In the genomic region with DNA sequence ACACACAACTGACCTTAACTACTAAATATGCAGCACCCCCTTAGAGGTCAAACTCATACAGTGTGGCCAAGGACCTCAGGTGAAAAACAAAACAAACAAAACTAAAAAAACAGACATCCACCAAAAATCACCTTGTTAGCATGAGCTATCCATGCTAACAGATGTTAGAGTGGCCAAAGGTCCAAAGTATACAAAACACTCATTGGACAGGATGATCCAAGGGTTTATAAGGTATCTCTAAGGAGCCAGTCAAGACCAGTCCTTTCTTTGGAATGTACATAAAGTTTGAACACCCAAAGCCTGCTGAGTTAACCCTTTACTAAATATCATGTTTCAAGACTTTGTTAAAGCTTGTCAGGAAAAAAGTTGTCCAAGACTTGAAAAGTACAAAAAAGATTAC, we compare ENCODE assay signal across 24 cellular contexts. TPM values are rescaled to one million over a fixed set of nuclear protein-coding genes. Genes with fewer than 3 reads are reported as not detected.
DNase-seq lines count a peak whose midpoint lies in the region; ATAC-seq lines count a peak whose summit lies in the region.
"Had no signal": no experiment of that assay in that cellular context is flagged by ENCODE, and none has a peak within 500 bp of the region (broad histone marks: within the 10 kb centered on the region; RNA-seq: fewer than 3 reads in every experiment).

No MANE protein-coding gene starts in this region.

- no peak for DNase-seq in activated CD4-positive, alpha-beta T cell treated with anti-CD3 and anti-CD28 coated beads for 36 hours
- DNase-seq in activated CD4-positive, alpha-beta T cell treated with anti-CD3 and anti-CD28 coated beads for 1 hour = no peak
- DNase-seq in CD4-positive, alpha-beta memory T cell = no peak
- no peak for DNase-seq in activated naive CD8-positive, alpha-beta T cell treated with anti-CD3 and anti-CD28 coated beads for 36 hours
- no peak for DNase-seq in naive thymus-derived CD8-positive, alpha-beta T cell
- no peak for DNase-seq in stimulated activated CD4-positive, alpha-beta T cell treated with anti-CD3 and anti-CD28 coated beads, Interleukin-2, amount 100 ng/mL, for 24 hours
- DNase-seq in stimulated activated CD4-positive, alpha-beta T cell treated with anti-CD3 and anti-CD28 coated beads, Interleukin-1b, Interleukin-23, amount 100 ng/mL, for 48 hours = no peak
- DNase-seq: AML-193, COR-L47, DND-41, H7, Karpas-422, MV-4-11, NCI-H1105 treated with DMSO at 0.1 percent for 48 hours, NCI-H2081 treated with DMSO at 0.1 percent for 48 hours, NCI-H2171 treated with DMSO at 0.1 percent for 48 hours, NCI-H526, OCI-M1, SJCRH30 had no signal

- intact Hi-C loops in activated CD4-positive, alpha-beta T cell treated with anti-CD3 and anti-CD28 coated beads for 36 hours (cut with DNase I, micrococcal nuclease) = no loop called here
- intact Hi-C loops in CD4-positive, alpha-beta memory T cell (cut with micrococcal nuclease) = no loop called here

- H3K27ac ChIP-seq in CD4-positive, alpha-beta memory T cell (ENCODE audit: low read depth, low read length) = peak overlapping the region; percentile 6
- H3K27ac ChIP-seq: C4-2B, SJCRH30 had no signal

- no peak for ATAC-seq in activated CD4-positive, alpha-beta T cell treated with anti-CD3 and anti-CD28 coated beads for 36 hours
- ATAC-seq in naive thymus-derived CD8-positive, alpha-beta T cell = no peak
- ATAC-seq: GM12878 had no signal

- CTCF ChIA-PET in activated CD4-positive, alpha-beta T cell treated with anti-CD3 and anti-CD28 coated beads for 36 hours (lab: Charles Lee) = interaction anchor here (1.4 to 5.4 kb wide), 4 partner anchors 10 to 15 kb away, joined by 3 to 34 read pairs (median 6); no protein-coding TSS in a partner anchor
- CTCF ChIA-PET in CD4-positive, alpha-beta memory T cell (lab: Charles Lee; ENCODE audit: partially characterized antibody) = interaction anchor here (3.0 kb wide), 1 partner anchor 10 kb away, joined by 14 read pairs; no protein-coding TSS in a partner anchor

- POLR2A ChIA-PET in activated CD4-positive, alpha-beta T cell treated with anti-CD3 and anti-CD28 coated beads for 36 hours (lab: Charles Lee) = no interaction called here
- POLR2A ChIA-PET in CD4-positive, alpha-beta memory T cell (lab: Charles Lee; ENCODE audit: partially characterized antibody) = no interaction called here
- POLR2A ChIA-PET in naive thymus-derived CD8-positive, alpha-beta T cell (lab: Charles Lee) = no interaction called here

- peaks cover 18% of the 10 kb centered on the region for H3K36me3 ChIP-seq in CD4-positive, alpha-beta memory T cell (ENCODE audit: insufficient read depth, low read length)
- H3K36me3 ChIP-seq: SJCRH30 had no signal

- H3K4me3 ChIP-seq in CD4-positive, alpha-beta memory T cell (ENCODE audit: low read length in 2 of 2) = no peak overlapping the region
- H3K4me3 ChIP-seq: GM12878, SJCRH30 had no signal

- H3K36me3 Mint-ChIP-seq in activated CD4-positive, alpha-beta T cell treated with anti-CD3 and anti-CD28 coated beads for 36 hours (ENCODE audit: low read depth) = peaks cover 20% of the 10 kb centered on the region
- peaks cover 39 to 44% of the 10 kb centered on the region in 2 donors for H3K36me3 Mint-ChIP-seq in CD4-positive, alpha-beta memory T cell
- H3K36me3 Mint-ChIP-seq in activated naive CD8-positive, alpha-beta T cell treated with anti-CD3 and anti-CD28 coated beads for 36 hours = peaks cover 51% of the 10 kb centered on the region
- peaks cover 0 to 54% (median 23%) of the 10 kb centered on the region in 3 donors for H3K36me3 Mint-ChIP-seq in naive thymus-derived CD8-positive, alpha-beta T cell

- H3K27ac Mint-ChIP-seq in activated CD4-positive, alpha-beta T cell treated with anti-CD3 and anti-CD28 coated beads for 36 hours = peak overlapping the region; percentile 38
- H3K27ac Mint-ChIP-seq in CD4-positive, alpha-beta memory T cell = peak overlapping the region in 3 of 7 donors; percentile 1 to 79 (median 21)
- H3K27ac Mint-ChIP-seq in activated naive CD8-positive, alpha-beta T cell treated with anti-CD3 and anti-CD28 coated beads for 36 hours = peak overlapping the region; percentile 52
- H3K27ac Mint-ChIP-seq in naive thymus-derived CD8-positive, alpha-beta T cell = peak overlapping the region; percentile 20 to 90 (median 78)

- H3K4me1 Mint-ChIP-seq in activated CD4-positive, alpha-beta T cell treated with anti-CD3 and anti-CD28 coated beads for 36 hours = peaks cover 60% of the 10 kb centered on the region
- H3K4me1 Mint-ChIP-seq in CD4-positive, alpha-beta memory T cell = peaks cover 49 to 67% (median 64%) of the 10 kb centered on the region in 4 donors
- H3K4me1 Mint-ChIP-seq in activated naive CD8-positive, alpha-beta T cell treated with anti-CD3 and anti-CD28 coated beads for 36 hours = peaks cover 63% of the 10 kb centered on the region
- peaks cover 41 to 82% (median 70%) of the 10 kb centered on the region in 4 donors for H3K4me1 Mint-ChIP-seq in naive thymus-derived CD8-positive, alpha-beta T cell

- no peaks in the 10 kb centered on the region for H3K27me3 ChIP-seq in CD4-positive, alpha-beta memory T cell (ENCODE audit: insufficient read depth, low read length)
- H3K27me3 ChIP-seq: SJCRH30 had no signal

- peaks cover 57% of the 10 kb centered on the region for H3K4me1 ChIP-seq in CD4-positive, alpha-beta memory T cell (ENCODE audit: insufficient read depth, low read length)
- H3K4me1 ChIP-seq: SJCRH30 had no signal

- no peaks in the 10 kb centered on the region for H3K27me3 Mint-ChIP-seq in activated CD4-positive, alpha-beta T cell treated with anti-CD3 and anti-CD28 coated beads for 36 hours
- no peaks in the 10 kb centered on the region for H3K27me3 Mint-ChIP-seq in CD4-positive, alpha-beta memory T cell
- H3K27me3 Mint-ChIP-seq in activated naive CD8-positive, alpha-beta T cell treated with anti-CD3 and anti-CD28 coated beads for 36 hours = no peaks in the 10 kb centered on the region
- H3K27me3 Mint-ChIP-seq in naive thymus-derived CD8-positive, alpha-beta T cell = no peaks in the 10 kb centered on the region

- H3K4me3 Mint-ChIP-seq in activated CD4-positive, alpha-beta T cell treated with anti-CD3 and anti-CD28 coated beads for 36 hours = no peak overlapping the region
- peak overlapping the region in 2 of 8 donors; percentile 6 to 57 for H3K4me3 Mint-ChIP-seq in CD4-positive, alpha-beta memory T cell
- H3K4me3 Mint-ChIP-seq in activated naive CD8-positive, alpha-beta T cell treated with anti-CD3 and anti-CD28 coated beads for 36 hours = no peak overlapping the region
- peak overlapping the region in 6 of 10 donors; percentile 0 to 62 (median 52) for H3K4me3 Mint-ChIP-seq in naive thymus-derived CD8-positive, alpha-beta T cell

- H3K9me3 Mint-ChIP-seq in activated CD4-positive, alpha-beta T cell treated with anti-CD3 and anti-CD28 coated beads for 36 hours (ENCODE audit: low read depth) = peaks cover 2% of the 10 kb centered on the region
- no peaks in the 10 kb centered on the region for H3K9me3 Mint-ChIP-seq in CD4-positive, alpha-beta memory T cell
- H3K9me3 Mint-ChIP-seq in activated naive CD8-positive, alpha-beta T cell treated with anti-CD3 and anti-CD28 coated beads for 36 hours = peaks cover 2% of the 10 kb centered on the region
- H3K9me3 Mint-ChIP-seq in naive thymus-derived CD8-positive, alpha-beta T cell = no peaks in the 10 kb centered on the region

- H3K9me3 ChIP-seq in CD4-positive, alpha-beta memory T cell (ENCODE audit: control insufficient read depth in 1 of 2, low read length in 2 of 2) = no peaks in the 10 kb centered on the region
- H3K9me3 ChIP-seq: SJCRH30 had no signal

RNA-seq across cellular contexts. Expression of gene THEMIS, which starts 35.8 kb away (rescaled TPM):
- total RNA-seq in activated CD4-positive, alpha-beta T cell treated with anti-CD3 and anti-CD28 coated beads for 36 hours = 10 to 100 TPM; 22.9 to 24.5 TPM
- total RNA-seq in CD4-positive, alpha-beta memory T cell = 10 to 100 TPM; 58.1 to 58.7 TPM
- 100 to 1,000 TPM in 1 of 2 donors, 10 to 100 TPM in 1; 83.1 to 112 TPM for polyA plus RNA-seq in CD4-positive, alpha-beta memory T cell
- total RNA-seq in activated naive CD8-positive, alpha-beta T cell treated with anti-CD3 and anti-CD28 coated beads for 36 hours = 10 to 100 TPM; 48.3 to 49.7 TPM
- 100 to 1,000 TPM; 128 TPM for total RNA-seq in naive thymus-derived CD8-positive, alpha-beta T cell
- polyA plus RNA-seq in naive thymus-derived CD8-positive, alpha-beta T cell = 100 to 1,000 TPM; 168 to 212 (median 183) TPM
- total RNA-seq: A172, H7, M059J had no signal
- polyA plus RNA-seq: AG04450 had no signal

Comparison
In these comparisons a context has a peak if more than half of its experiments do, and no peak if none do; other contexts are left out.
1. H3K4me3 Mint-ChIP-seq: peak in naive thymus-derived CD8-positive, alpha-beta T cell (6 of 10); none in activated CD4-positive, alpha-beta T cell treated with anti-CD3 and anti-CD28 coated beads for 36 hours (single experiment) and activated naive CD8-positive, alpha-beta T cell treated with anti-CD3 and anti-CD28 coated beads for 36 hours (single experiment).